In the genomic region with DNA sequence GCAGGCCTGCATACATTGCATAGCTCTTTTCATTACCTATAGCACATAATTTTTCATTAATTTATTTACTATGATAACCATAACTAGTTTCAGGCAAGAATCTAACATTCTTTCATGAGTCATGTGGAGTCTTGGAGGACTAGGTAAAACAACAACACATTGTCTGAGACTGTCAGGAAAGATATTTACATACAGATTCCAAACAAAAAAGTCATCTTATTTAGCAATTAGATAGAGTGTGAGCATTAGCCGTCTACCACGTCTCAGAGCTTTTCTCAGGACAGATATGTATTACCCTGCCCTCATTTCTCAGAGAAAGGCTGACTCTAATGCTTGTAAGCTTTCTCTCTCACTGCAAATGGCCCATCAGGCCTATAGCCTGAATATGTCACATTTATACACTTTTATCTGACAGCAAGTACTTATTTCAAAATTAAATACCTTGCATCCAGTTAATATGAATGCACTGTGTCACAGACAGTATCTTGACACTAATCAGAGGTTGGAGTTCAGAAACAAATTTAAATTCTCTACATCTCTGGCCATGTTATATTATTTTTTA, we compare ENCODE assay signal across 22 cellular contexts.
DNase-seq lines count a peak whose midpoint lies in the region; ATAC-seq and TF ChIP-seq lines count a peak whose summit lies in the region.
"Had no signal": no experiment of that assay in that cellular context is flagged by ENCODE, and none has a peak within 500 bp of the region (broad histone marks: within the 10 kb centered on the region; RNA-seq: fewer than 3 reads in every experiment).

No MANE protein-coding gene starts in this region.

- H3K9me3 Mint-ChIP-seq in MCF 10A (ENCODE audit: unreplicated experiment) = peaks cover 9% of the 10 kb centered on the region
- H3K9me3 Mint-ChIP-seq: neural crest cell had no signal

- CTCF ChIA-PET in MCF 10A (lab: Yijun Ruan, JAX) = interaction anchor here (0.6 kb wide), 2 partner anchors 126 to 392 kb away, joined by 3 to 4 read pairs; no protein-coding TSS in a partner anchor

- H3K4me1 ChIP-seq in breast epithelium (no peaks in the 10 kb centered on the region), prostate gland (replicated peaks) (no peaks in the 10 kb centered on the region)
- H3K4me1 ChIP-seq: testis had no signal

- no peaks in the 10 kb centered on the region for H3K27me3 ChIP-seq in breast epithelium
- H3K27me3 ChIP-seq in prostate gland (replicated peaks; ENCODE audit: insufficient read depth) = no peaks in the 10 kb centered on the region
- H3K27me3 ChIP-seq: cardiac muscle cell, heart right ventricle, testis had no signal

- H3K27ac ChIP-seq in breast epithelium (no peak overlapping the region), prostate gland (no peak overlapping the region)
- H3K27ac ChIP-seq: cardiac muscle cell, heart right ventricle, testis had no signal

- H3K4me3 Mint-ChIP-seq in MCF 10A (ENCODE audit: unreplicated experiment) = no peak overlapping the region
- H3K4me3 Mint-ChIP-seq: activated CD8-positive, alpha-beta T cell treated with anti-CD3 and anti-CD28 coated beads for 36 hours; activated T-cell treated with anti-CD3 and anti-CD28 coated beads, Interleukin-2, amount 50 U/mL, for 24 hours; neural crest cell; stimulated activated effector memory CD8-positive, alpha-beta T cell treated with anti-CD3 and anti-CD28 coated beads, Interleukin-12 subunit alpha, Interleukin-12 subunit beta, amount 100 ng/mL, for 72 hours had no signal

- no peak for TF ChIP-seq CTCF in MCF 10A (IDR thresholded peaks at IDR 0.05; ENCODE audit: unreplicated experiment)
- no peak for TF ChIP-seq CTCF in breast epithelium (IDR thresholded peaks at IDR 0.05)
- TF ChIP-seq CTCF in astrocyte of the spinal cord (IDR thresholded peaks at IDR 0.05; ENCODE audit: low read depth, low read length) = no peak
- no peak for TF ChIP-seq CTCF in prostate gland (IDR thresholded peaks at IDR 0.05)

- H3K36me3 ChIP-seq in breast epithelium = no peaks in the 10 kb centered on the region
- H3K36me3 ChIP-seq in prostate gland = no peaks in the 10 kb centered on the region
- H3K36me3 ChIP-seq: cardiac muscle cell, heart right ventricle had no signal

- no TSS peak for BruUV-seq in MCF 10A (replicated peaks; lab: Mats Ljungman, UMichigan)

- DNase-seq in MCF 10A (ENCODE audit: unreplicated experiment) = peak; percentile 40
- no peak for DNase-seq in breast epithelium (ENCODE audit: low spot score in 2 of 2)
- DNase-seq in astrocyte of the spinal cord (ENCODE audit: low read depth, low spot score) = peak; percentile 35
- peak; percentile 3 for DNase-seq in left kidney (ENCODE audit: low read depth, low spot score)
- DNase-seq in ecto neural progenitor cell (ENCODE audit: low spot score) = no peak
- no peak for DNase-seq in central memory CD4-positive, alpha-beta T cell
- no peak for DNase-seq in prostate gland (ENCODE audit: low spot score)
- DNase-seq: 8988T; activated CD4-positive, CD25-positive, alpha-beta regulatory T cell; activated CD8-positive, alpha-beta T cell treated with anti-CD3 and anti-CD28 coated beads for 36 hours; activated T-cell treated with anti-CD3 and anti-CD28 coated beads, Interleukin-2, amount 50 U/mL, for 24 hours; H7; NCI-H1930; NCI-H526; testis had no signal

- H3K36me3 Mint-ChIP-seq in MCF 10A (ENCODE audit: insufficient read depth, unreplicated experiment) = no peaks in the 10 kb centered on the region
- H3K36me3 Mint-ChIP-seq: activated naive CD4-positive, alpha-beta T cell treated with anti-CD3 and anti-CD28 coated beads, Interleukin-2, amount 50 U/mL, for 72 hours; stimulated activated effector memory CD8-positive, alpha-beta T cell treated with anti-CD3 and anti-CD28 coated beads, Interleukin-12 subunit alpha, Interleukin-12 subunit beta, amount 100 ng/mL, for 72 hours had no signal

- no peak overlapping the region for H3K27ac Mint-ChIP-seq in MCF 10A (ENCODE audit: low read depth, unreplicated experiment)
- H3K27ac Mint-ChIP-seq: activated CD8-positive, alpha-beta T cell treated with anti-CD3 and anti-CD28 coated beads for 36 hours; activated naive CD4-positive, alpha-beta T cell treated with anti-CD3 and anti-CD28 coated beads, Interleukin-2, amount 50 U/mL, for 72 hours; activated T-cell treated with anti-CD3 and anti-CD28 coated beads, Interleukin-2, amount 50 U/mL, for 24 hours; stimulated activated effector memory CD8-positive, alpha-beta T cell treated with anti-CD3 and anti-CD28 coated beads, Interleukin-12 subunit alpha, Interleukin-12 subunit beta, amount 100 ng/mL, for 72 hours had no signal

- in situ Hi-C loops in astrocyte of the spinal cord (cut with HindIII; ENCODE audit: low sequenced_read_pairs) = no loop called here

- no peaks in the 10 kb centered on the region for H3K27me3 Mint-ChIP-seq in MCF 10A (ENCODE audit: insufficient read depth, unreplicated experiment)
- H3K27me3 Mint-ChIP-seq: activated CD8-positive, alpha-beta T cell treated with anti-CD3 and anti-CD28 coated beads for 36 hours; activated T-cell treated with anti-CD3 and anti-CD28 coated beads, Interleukin-2, amount 50 U/mL, for 24 hours had no signal

- no peak overlapping the region for H3K4me3 ChIP-seq in breast epithelium
- H3K4me3 ChIP-seq in astrocyte of the spinal cord (ENCODE audit: low read depth, low read length) = no peak overlapping the region
- H3K4me3 ChIP-seq in prostate gland = no peak overlapping the region
- H3K4me3 ChIP-seq: cardiac muscle cell, heart right ventricle, K562, testis had no signal

- no peak for TF ChIP-seq POLR2A in breast epithelium (IDR thresholded peaks at IDR 0.05)
- no peak for TF ChIP-seq POLR2A in prostate gland (IDR thresholded peaks at IDR 0.05)

- no peak for ATAC-seq in GM18867 (IDR thresholded peaks at IDR 0.05; ENCODE audit: unreplicated experiment)
- ATAC-seq: activated CD8-positive, alpha-beta T cell treated with anti-CD3 and anti-CD28 coated beads for 36 hours; activated naive CD4-positive, alpha-beta T cell treated with anti-CD3 and anti-CD28 coated beads, Interleukin-2, amount 50 U/mL, for 72 hours; K562; stimulated activated effector memory CD8-positive, alpha-beta T cell treated with anti-CD3 and anti-CD28 coated beads, Interleukin-12 subunit alpha, Interleukin-12 subunit beta, amount 100 ng/mL, for 72 hours had no signal

- H3K9me3 ChIP-seq in breast epithelium (no peaks in the 10 kb centered on the region), prostate gland (no peaks in the 10 kb centered on the region)
- H3K9me3 ChIP-seq: testis had no signal

- WGBS in prostate gland = 20% methylated on average over 2 of the region's 2 CpGs

- POLR2A ChIA-PET in MCF 10A (lab: Yijun Ruan, JAX) = no interaction called here

- no peaks in the 10 kb centered on the region for H3K4me1 Mint-ChIP-seq in MCF 10A (ENCODE audit: insufficient read depth, unreplicated experiment)
- H3K4me1 Mint-ChIP-seq: neural crest cell; stimulated activated effector memory CD8-positive, alpha-beta T cell treated with anti-CD3 and anti-CD28 coated beads, Interleukin-12 subunit alpha, Interleukin-12 subunit beta, amount 100 ng/mL, for 72 hours had no signal

- intact Hi-C loops in MCF 10A (cut with micrococcal nuclease) (no loop called here), breast epithelium (cut with DNase I; ENCODE audit: low total_unique reads) (no loop called here), prostate gland (cut with DNase I) (no loop called here)

Comparison
In these comparisons a context has a peak if more than half of its experiments do, and no peak if none do; other contexts are left out.
1. DNase-seq: peak in MCF 10A (single experiment), astrocyte of the spinal cord (single experiment) and left kidney (single experiment); none in breast epithelium (0 of 2), ecto neural progenitor cell (single experiment), central memory CD4-positive, alpha-beta T cell (single experiment) and prostate gland (single experiment).